Comparison of ENCODE assay signal across 14 cellular contexts in genomic region chr5:2270467-2270866, GRCh38.
DNase-seq lines count a peak whose midpoint lies in the region; TF ChIP-seq lines count a peak whose summit lies in the region.
"Had no signal": no experiment of that assay in that cellular context is flagged by ENCODE, and none has a peak within 500 bp of the region (broad histone marks: within the 10 kb centered on the region; RNA-seq: fewer than 3 reads in every experiment).

No MANE protein-coding gene starts in this region.

- 64 to 77% (median 66%) methylated on average over 11 of the region's 11 CpGs for WGBS in stomach, 5 donors

- intact Hi-C loops in stomach (cut with DNase I; ENCODE audit: low total_unique reads), result no loop called here

- H3K4me1 ChIP-seq in stomach, result no peaks in the 10 kb centered on the region

- H3K27me3 ChIP-seq in stomach, result peaks cover 0 to 31% (median 0%) of the 10 kb centered on the region in 3 donors

- no peaks in the 10 kb centered on the region for H3K9me3 ChIP-seq in stomach

- H3K36me3 ChIP-seq in stomach, result no peaks in the 10 kb centered on the region

- no peak for TF ChIP-seq POLR2A in stomach (IDR thresholded peaks at IDR 0.05)

- TF ChIP-seq CTCF in stomach (IDR thresholded peaks at IDR 0.05), result no peak

- no peak for TF ChIP-seq EP300 in stomach (IDR thresholded peaks at IDR 0.05)

- DNase-seq in NCI-H146 treated with DMSO at 0.1 percent for 48 hours (lab: John Stamatoyannopoulos, UW; ENCODE audit: unreplicated experiment) (peak; percentile 1), NCI-H146 (lab: John Stamatoyannopoulos, UW) (no peak), iPS-NIHi11 (ENCODE audit: low spot score) (peak; percentile 39), mesenteric fat pad (ENCODE audit: low spot score) (peak; percentile 80), OCI-M1 (lab: John Stamatoyannopoulos, UW) (no peak), NOMO-1 treated with dmso at 0.1 percent for 144 hours (lab: John Stamatoyannopoulos, UW; ENCODE audit: unreplicated experiment) (no peak), stomach (no peak), glomerular visceral epithelial cell (ENCODE audit: extremely low spot score) (no peak)
- DNase-seq: CD8-positive, alpha-beta T cell; COR-L47; DMS153; DND-41; GF-D8 had no signal

- no peak overlapping the region for H3K4me3 ChIP-seq in stomach

- H3K27ac ChIP-seq in stomach, result no peak overlapping the region
- H3K27ac ChIP-seq: 22Rv1 had no signal

Comparison
In these comparisons a context has a peak if more than half of its experiments do, and no peak if none do; other contexts are left out.
1. DNase-seq: peak in NCI-H146 treated with DMSO at 0.1 percent for 48 hours (single experiment), iPS-NIHi11 (single experiment) and mesenteric fat pad (single experiment); none in NCI-H146 (single experiment), OCI-M1 (single experiment), NOMO-1 treated with dmso at 0.1 percent for 144 hours (single experiment), stomach (single experiment) and glomerular visceral epithelial cell (single experiment).